In the genomic region with DNA sequence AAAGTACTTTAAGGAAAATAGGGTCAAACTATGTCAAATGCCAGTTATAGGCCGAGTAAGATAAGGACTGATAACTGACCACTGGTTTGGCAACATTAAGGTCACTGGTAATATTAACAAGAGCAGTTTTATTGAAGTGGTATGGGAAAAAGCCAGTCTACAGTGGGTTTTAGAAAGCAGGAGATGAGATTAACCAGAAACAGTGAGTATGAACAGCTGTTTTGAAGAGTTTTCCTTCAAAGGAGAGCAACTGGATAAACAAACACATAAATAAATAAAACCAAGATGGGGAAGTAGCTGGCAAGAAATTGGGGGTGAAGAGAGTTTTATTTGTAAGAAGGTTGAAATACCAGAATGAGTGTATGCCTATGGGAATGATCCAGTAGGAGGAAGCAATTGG, we compare ENCODE assay signal across 1 cellular context.
TF ChIP-seq lines count a peak whose summit lies in the region.

No MANE protein-coding gene starts in this region.

TF ChIP-seq in endothelial cell of umbilical vein, 7 proteins besides CTCF, POLR2A, EP300 and RAD21:
- no peak for TF ChIP-seq FOS (IDR thresholded peaks at IDR 0.05; ENCODE audit: borderline replicate concordance, insufficient read depth, low read length)
- TF ChIP-seq, protein P1, sequence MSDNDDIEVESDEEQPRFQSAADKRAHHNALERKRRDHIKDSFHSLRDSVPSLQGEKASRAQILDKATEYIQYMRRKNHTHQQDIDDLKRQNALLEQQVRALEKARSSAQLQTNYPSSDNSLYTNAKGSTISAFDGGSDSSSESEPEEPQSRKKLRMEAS (IDR thresholded peaks at IDR 0.05; ENCODE audit: insufficient read depth, insufficient read length): no peak
- TF ChIP-seq EZH2 (IDR thresholded peaks at IDR 0.05; ENCODE audit: borderline replicate concordance, low read depth, low read length, severe bottlenecking): no peak
- TF ChIP-seq MYC (IDR thresholded peaks at IDR 0.05; ENCODE audit: low read depth, low read length): no peak
- TF ChIP-seq GATA2 (IDR thresholded peaks at IDR 0.05; ENCODE audit: insufficient read depth, insufficient read length, low read depth, low read length): no peak
- TF ChIP-seq POLR2AphosphoS5 (IDR thresholded peaks at IDR 0.05; ENCODE audit: insufficient read depth, low read depth, low read length): no peak
- TF ChIP-seq JUN (IDR thresholded peaks at IDR 0.05; ENCODE audit: borderline replicate concordance, insufficient read depth, insufficient read length, low read depth): no peak
